Comparison of ENCODE assay signal across 13 cellular contexts in genomic region chr7:44200163-44200562, GRCh38. TPM values are rescaled to one million over a fixed set of nuclear protein-coding genes. Genes with fewer than 3 reads are reported as not detected.
DNase-seq lines count a peak whose midpoint lies in the region; ATAC-seq, FAIRE-seq and TF ChIP-seq lines count a peak whose summit lies in the region.
"Not testable (repeated sequence)": the region's sequence is repeated elsewhere in the genome, so short reads cannot be mapped to it uniquely, and the experiment has no call there.
"Had no signal": no experiment of that assay in that cellular context is flagged by ENCODE, and none has a peak within 500 bp of the region (broad histone marks: within the 10 kb centered on the region; RNA-seq: fewer than 3 reads in every experiment).

No MANE protein-coding gene starts in this region.

- peaks cover 23% of the 10 kb centered on the region for H3K4me1 Mint-ChIP-seq in T-helper 17 cell
- peaks cover 33% of the 10 kb centered on the region for H3K4me1 Mint-ChIP-seq in activated CD8-positive, alpha-beta memory T cell treated with anti-CD3 and anti-CD28 coated beads, Interleukin-2, amount 10 ng/mL, durations not matched to agents 7 days and 5 days
- peaks cover 28% of the 10 kb centered on the region for H3K4me1 Mint-ChIP-seq in activated naive CD8-positive, alpha-beta T cell treated with anti-CD3 and anti-CD28 coated beads for 36 hours
- H3K4me1 Mint-ChIP-seq in nephron, result peaks cover 31% of the 10 kb centered on the region
- peaks cover 37% of the 10 kb centered on the region for H3K4me1 Mint-ChIP-seq in stimulated activated naive CD8-positive, alpha-beta T cell treated with anti-CD3 and anti-CD28 coated beads, Interleukin-15, amount 100 ng/mL, for 72 hours

- H3K4me3 ChIP-seq in A549 (peak overlapping the region; percentile 72), left ventricle myocardium inferior (peak overlapping the region; percentile 84)
- not testable (repeated sequence) for H3K4me3 ChIP-seq in HEK293 (ENCODE audit: low read depth, low read length)

- H3K9me3 ChIP-seq in A549; HEK293 (ENCODE audit: control insufficient read depth, insufficient read depth, low read depth, low read length); T-helper 17 cell (ENCODE audit: control insufficient read depth, low read length, poor library complexity, severe bottlenecking); left ventricle myocardium inferior (replicated peaks): not testable (repeated sequence)

- not testable (repeated sequence) for TF ChIP-seq POLR2A in A549 (IDR thresholded peaks at IDR 0.05; ENCODE audit: low read length)

- peaks cover 12% of the 10 kb centered on the region for H3K27me3 ChIP-seq in left ventricle myocardium inferior (ENCODE audit: low read depth)

- 50% methylated on average over 2 of the region's 3 CpGs for WGBS in A549 (ENCODE audit: missing lambda C conversion rate)

- H3K4me3 Mint-ChIP-seq in T-helper 17 cell (peak overlapping the region; percentile 72), nephron (peak overlapping the region in 2 of 3 experiments; percentile 38 to 47)
- peak overlapping the region; percentile 50 for H3K4me3 Mint-ChIP-seq in activated CD8-positive, alpha-beta memory T cell treated with anti-CD3 and anti-CD28 coated beads, Interleukin-2, amount 10 ng/mL, durations not matched to agents 7 days and 5 days
- H3K4me3 Mint-ChIP-seq in activated naive CD8-positive, alpha-beta T cell treated with anti-CD3 and anti-CD28 coated beads for 36 hours, result peak overlapping the region; percentile 77
- peak overlapping the region; percentile 49 to 73 for H3K4me3 Mint-ChIP-seq in stimulated activated naive CD8-positive, alpha-beta T cell treated with anti-CD3 and anti-CD28 coated beads, Interleukin-15, amount 100 ng/mL, for 72 hours

- ATAC-seq in A549; T-helper 17 cell; activated CD8-positive, alpha-beta memory T cell treated with anti-CD3 and anti-CD28 coated beads, Interleukin-2, amount 10 ng/mL, durations not matched to agents 7 days and 5 days; stimulated activated naive CD8-positive, alpha-beta T cell treated with anti-CD3 and anti-CD28 coated beads, Interleukin-15, amount 100 ng/mL, for 72 hours: not testable (repeated sequence)

- not testable (repeated sequence) for H3K27me3 Mint-ChIP-seq in T-helper 17 cell; activated CD8-positive, alpha-beta memory T cell treated with anti-CD3 and anti-CD28 coated beads, Interleukin-2, amount 10 ng/mL, durations not matched to agents 7 days and 5 days; activated naive CD8-positive, alpha-beta T cell treated with anti-CD3 and anti-CD28 coated beads for 36 hours; nephron (ENCODE audit: low read depth); stimulated activated naive CD8-positive, alpha-beta T cell treated with anti-CD3 and anti-CD28 coated beads, Interleukin-15, amount 100 ng/mL, for 72 hours

- not testable (repeated sequence) for H3K27ac Mint-ChIP-seq in T-helper 17 cell; nephron; stimulated activated naive CD8-positive, alpha-beta T cell treated with anti-CD3 and anti-CD28 coated beads, Interleukin-15, amount 100 ng/mL, for 72 hours
- H3K27ac Mint-ChIP-seq in activated CD8-positive, alpha-beta memory T cell treated with anti-CD3 and anti-CD28 coated beads, Interleukin-2, amount 10 ng/mL, durations not matched to agents 7 days and 5 days, result peak overlapping the region; percentile 28
- H3K27ac Mint-ChIP-seq in activated naive CD8-positive, alpha-beta T cell treated with anti-CD3 and anti-CD28 coated beads for 36 hours, result peak overlapping the region; percentile 68

- intact Hi-C loops in left ventricle myocardium inferior (cut with micrococcal nuclease), result not testable (repeated sequence)

- POLR2A ChIA-PET in A549 (lab: Yijun Ruan, JAX), result interaction anchor here (0.5 to 1.8 kb wide), 5 partner anchors 14 to 374 kb away, joined by 3 to 5 read pairs (median 4); partner anchors contain the start of genes DDX56 and POLD2
- POLR2A ChIA-PET in HEK293 (lab: Yijun Ruan, JAX), result interaction anchor here (0.6 to 1.8 kb wide), 7 partner anchors 14 to 135 kb away, joined by 3 to 7 read pairs (median 4); partner anchors contain the start of genes PGAM2 and POLD2

- not testable (repeated sequence) for H3K9me3 Mint-ChIP-seq in activated CD8-positive, alpha-beta memory T cell treated with anti-CD3 and anti-CD28 coated beads, Interleukin-2, amount 10 ng/mL, durations not matched to agents 7 days and 5 days (ENCODE audit: low read depth); activated naive CD8-positive, alpha-beta T cell treated with anti-CD3 and anti-CD28 coated beads for 36 hours; nephron; stimulated activated naive CD8-positive, alpha-beta T cell treated with anti-CD3 and anti-CD28 coated beads, Interleukin-15, amount 100 ng/mL, for 72 hours

- CTCF ChIA-PET in A549 (lab: Yijun Ruan, JAX), result interaction anchor here (1.3 to 2.4 kb wide), 5 partner anchors 11 to 119 kb away, joined by 3 to 6 read pairs (median 6); partner anchors contain the start of gene GCK
- CTCF ChIA-PET in HEK293 (lab: Yijun Ruan, JAX), result not testable (repeated sequence)
- CTCF ChIA-PET in activated CD8-positive, alpha-beta memory T cell treated with anti-CD3 and anti-CD28 coated beads, Interleukin-2, amount 10 ng/mL, durations not matched to agents 7 days and 5 days (lab: Charles Lee), result interaction anchor here (1.0 to 2.3 kb wide), 5 partner anchors 13 to 372 kb away, joined by 3 to 14 read pairs (median 3); no protein-coding TSS in a partner anchor

- H3K27ac ChIP-seq in A549, result peak overlapping the region; percentile 50 to 92; a peak in 1 of 6 replicates
- H3K27ac ChIP-seq in HEK293 (ENCODE audit: extremely low read depth, low read depth, low read length); left ventricle myocardium inferior (replicated peaks): not testable (repeated sequence)

- not testable (repeated sequence) for TF ChIP-seq EP300 in A549 (IDR thresholded peaks at IDR 0.05)

- not testable (repeated sequence) for DNase-seq in A549 (ENCODE audit: low read depth in 1 of 2, low spot score in 1 of 2); T-helper 17 cell; activated CD8-positive, alpha-beta memory T cell treated with anti-CD3 and anti-CD28 coated beads, Interleukin-2, amount 10 ng/mL, durations not matched to agents 7 days and 5 days; activated naive CD8-positive, alpha-beta T cell treated with anti-CD3 and anti-CD28 coated beads for 36 hours; left ventricle myocardium inferior; stimulated activated naive CD8-positive, alpha-beta T cell treated with anti-CD3 and anti-CD28 coated beads, Interleukin-15, amount 100 ng/mL, for 72 hours

- not testable (repeated sequence) for H3K4me1 ChIP-seq in A549; HEK293 (ENCODE audit: control insufficient read depth, insufficient read depth, low read length)
- peaks cover 37% of the 10 kb centered on the region for H3K4me1 ChIP-seq in left ventricle myocardium inferior

- peak overlapping the region; percentile 65 for H3K4me2 ChIP-seq in A549

- not testable (repeated sequence) for TF ChIP-seq RAD21 in A549 (conservative IDR thresholded peaks at IDR 0.05 in 1 of 2, IDR thresholded peaks at IDR 0.05 in 1 of 2)

- H3K36me3 ChIP-seq in HEK293 (ENCODE audit: control insufficient read depth in 2 of 2, insufficient read depth in 1 of 2, low read length in 2 of 2), result peaks cover under 1 to 17% of the 10 kb centered on the region in 2 experiments; a peak in 1 of 3 replicates
- not testable (repeated sequence) for H3K36me3 ChIP-seq in left ventricle myocardium inferior

- not testable (repeated sequence) for H3K36me3 Mint-ChIP-seq in T-helper 17 cell (ENCODE audit: low read depth); activated CD8-positive, alpha-beta memory T cell treated with anti-CD3 and anti-CD28 coated beads, Interleukin-2, amount 10 ng/mL, durations not matched to agents 7 days and 5 days; activated naive CD8-positive, alpha-beta T cell treated with anti-CD3 and anti-CD28 coated beads for 36 hours; nephron (ENCODE audit: low read depth)

- FAIRE-seq in A549 (lab: Jason Lieb, UNC), result not testable (repeated sequence)

- not testable (repeated sequence) for TF ChIP-seq CTCF in A549 (IDR thresholded peaks at IDR 0.05); HEK293 (tag by site-specific recombination; IDR thresholded peaks at IDR 0.05); left ventricle myocardium inferior (IDR thresholded peaks at IDR 0.05; ENCODE audit: borderline replicate concordance); nephron (IDR thresholded peaks at IDR 0.05; ENCODE audit: unreplicated experiment in 3 of 3)

RNA-seq across cellular contexts. Expression of gene YKT6, which starts 0.6 kb away (rescaled TPM):
- polyA plus RNA-seq in A549 (2011; rRNA removed) (113 and 142 TPM in 2 replicates), A549 (2017; fragmentation: RNase III; extraction: RNeasy Plus Mini Kit Qiagen cat#74134 plus additional on column Dnase treatment) (130 to 133 TPM (median 130 TPM) in 3 replicates)
- polyA plus RNA-seq in A549 (2012; cell fraction: cytosol; rRNA removed), result 86.7 and 111 TPM in 2 replicates
- polyA plus RNA-seq in A549 (2012; cell fraction: nucleus; rRNA removed), result 82.2 and 89.2 TPM in 2 replicates
- 118 and 131 TPM in 2 replicates for polyA minus RNA-seq in A549 (2011; rRNA and poly(A)+ RNA removed)
- total RNA-seq in T-helper 17 cell (10 to 100 TPM; 68.2 to 68.9 TPM), left ventricle myocardium inferior (53.3 TPM)
- total RNA-seq in activated CD8-positive, alpha-beta memory T cell treated with anti-CD3 and anti-CD28 coated beads, Interleukin-2, amount 10 ng/mL, durations not matched to agents 7 days and 5 days, result 10 to 100 TPM; 57.9 to 68.3 TPM
- total RNA-seq in activated naive CD8-positive, alpha-beta T cell treated with anti-CD3 and anti-CD28 coated beads for 36 hours, result 10 to 100 TPM; 74.9 to 75.9 TPM

RNA-seq across cellular contexts. Expression of gene GCK, which starts 10.9 kb away (rescaled TPM):
- polyA plus RNA-seq in A549 (2011; rRNA removed) (not detected in 2 replicates), A549 (2017; fragmentation: RNase III; extraction: RNeasy Plus Mini Kit Qiagen cat#74134 plus additional on column Dnase treatment) (0.12 TPM in 1 of 3 replicates, not detected in the others)
- polyA plus RNA-seq in A549 (2012; cell fraction: cytosol; rRNA removed), result 0.03 TPM in 1 of 2 replicates, not detected in the other
- polyA plus RNA-seq in A549 (2012; cell fraction: nucleus; rRNA removed), result not detected in 2 replicates
- not detected in 2 replicates for polyA minus RNA-seq in A549 (2011; rRNA and poly(A)+ RNA removed)
- total RNA-seq in T-helper 17 cell (under 1 TPM in 1 of 2 donors, not detected in 1; 0.45 TPM), left ventricle myocardium inferior (0.49 TPM)
- under 1 TPM in 1 of 2 experiments, not detected in 1; 0.23 TPM for total RNA-seq in activated CD8-positive, alpha-beta memory T cell treated with anti-CD3 and anti-CD28 coated beads, Interleukin-2, amount 10 ng/mL, durations not matched to agents 7 days and 5 days
- total RNA-seq in activated naive CD8-positive, alpha-beta T cell treated with anti-CD3 and anti-CD28 coated beads for 36 hours, result 1 to 10 TPM; 2.5 to 3.7 TPM
- total RNA-seq: SK-MEL-5 had no signal
- polyA plus RNA-seq: CD14-positive monocyte had no signal

RNA-seq across cellular contexts. Expression of gene MYL7, which starts 59.0 kb away (rescaled TPM):
- not detected in 2 replicates for polyA plus RNA-seq in A549 (2011; rRNA removed)
- not detected in 2 replicates for polyA plus RNA-seq in A549 (2012; cell fraction: cytosol; rRNA removed)
- 0.22 TPM in 1 of 2 replicates, not detected in the other for polyA plus RNA-seq in A549 (2012; cell fraction: nucleus; rRNA removed)
- not detected in 3 replicates for polyA plus RNA-seq in A549 (2017; fragmentation: RNase III; extraction: RNeasy Plus Mini Kit Qiagen cat#74134 plus additional on column Dnase treatment)
- polyA minus RNA-seq in A549 (2011; rRNA and poly(A)+ RNA removed), result not detected in 2 replicates
- total RNA-seq in T-helper 17 cell, result not detected
- total RNA-seq in activated CD8-positive, alpha-beta memory T cell treated with anti-CD3 and anti-CD28 coated beads, Interleukin-2, amount 10 ng/mL, durations not matched to agents 7 days and 5 days, result not detected
- not detected for total RNA-seq in activated naive CD8-positive, alpha-beta T cell treated with anti-CD3 and anti-CD28 coated beads for 36 hours
- 518 TPM for total RNA-seq in left ventricle myocardium inferior
- total RNA-seq: endothelial cell of umbilical vein, fibroblast of lung, gastroesophageal sphincter, SK-MEL-5 had no signal
- polyA plus RNA-seq: CD14-positive monocyte, endothelial cell of umbilical vein, fibroblast of lung had no signal

Comparison
In these comparisons a context has a peak if more than half of its experiments do, and no peak if none do; other contexts are left out.
1. RNA of gene MYL7, which starts 59.0 kb away (total RNA-seq): 518 TPM in left ventricle myocardium inferior (single experiment); not detected in activated naive CD8-positive, alpha-beta T cell treated with anti-CD3 and anti-CD28 coated beads for 36 hours, not detected in T-helper 17 cell and not detected in activated CD8-positive, alpha-beta memory T cell treated with anti-CD3 and anti-CD28 coated beads, Interleukin-2, amount 10 ng/mL, durations not matched to agents 7 days and 5 days; every median in the first group is over 100 times any median in the second.
2. Peak in every context shown above with its lines, with median percentiles within 50 percentile points of each other: H3K4me3 Mint-ChIP-seq.